Comparison of ENCODE assay signal across 23 cellular contexts in genomic region chr2:145304501-145304900, GRCh38.
"Had no signal": no experiment of that assay in that cellular context is flagged by ENCODE, and none has a peak within 500 bp of the region (broad histone marks: within the 10 kb centered on the region; RNA-seq: fewer than 3 reads in every experiment).

No MANE protein-coding gene starts in this region.

- FAIRE-seq: endothelial cell of umbilical vein, small intestine had no signal

- H3K36me3 ChIP-seq: colonic mucosa, ovary, right atrium auricular region, stomach, thoracic aorta, transverse colon had no signal

- DNase-seq: colonic mucosa; dermis blood vessel endothelial cell; effector CD4-positive, alpha-beta T cell; endodermal cell; erythroblast; foreskin keratinocyte; left colon; left ventricle myocardium superior; mesenchymal stem cell; naive B cell; nucleus accumbens; ovary; small intestine; stimulated activated CD4-positive, alpha-beta T cell treated with anti-CD3 and anti-CD28 coated beads, Interleukin-12 subunit alpha, Interleukin-12 subunit beta, amount 100 ng/mL, for 4 hours; stimulated activated naive CD4-positive, alpha-beta T cell; stomach; substantia nigra; transverse colon had no signal

- H3K4me3 Mint-ChIP-seq: endodermal cell, naive B cell, nephron had no signal

- H3K4me1 Mint-ChIP-seq: naive B cell had no signal

- H3K9me3 Mint-ChIP-seq: endodermal cell, nephron had no signal

- H3K4me1 ChIP-seq: colonic mucosa, foreskin keratinocyte, right atrium auricular region, transverse colon had no signal

- H3K4me3 ChIP-seq: colonic mucosa, lung, ovary, right atrium auricular region, stomach, thoracic aorta, transverse colon had no signal

- H3K27me3 Mint-ChIP-seq: naive B cell had no signal

- ATAC-seq: foreskin keratinocyte, left colon, left ventricle myocardium superior had no signal

- H3K9me3 ChIP-seq: colonic mucosa, ovary, right atrium auricular region, stomach, thoracic aorta, transverse colon had no signal

- H3K27ac ChIP-seq: colonic mucosa, foreskin keratinocyte, ovary, right atrium auricular region, stomach, thoracic aorta, transverse colon had no signal

- H3K27ac Mint-ChIP-seq: endodermal cell, naive B cell had no signal

- H3K27me3 ChIP-seq: colonic mucosa, foreskin keratinocyte, ovary, right atrium auricular region, stomach, transverse colon had no signal
